29 cellular contexts compared by ENCODE assay signal in genomic region chr20:2545594-2545993, GRCh38. TPM values are rescaled to one million over a fixed set of nuclear protein-coding genes. Genes with fewer than 3 reads are reported as not detected.
DNase-seq lines count a peak whose midpoint lies in the region; ATAC-seq, FAIRE-seq and TF ChIP-seq lines count a peak whose summit lies in the region.
"Had no signal": no experiment of that assay in that cellular context is flagged by ENCODE, and none has a peak within 500 bp of the region (broad histone marks: within the 10 kb centered on the region; RNA-seq: fewer than 3 reads in every experiment).

No MANE protein-coding gene starts in this region.

- TF ChIP-seq RAD21 in HepG2 (CRISPR knock-in tag; IDR thresholded peaks at IDR 0.05) (no peak), K562 (CRISPR knock-in tag; conservative IDR thresholded peaks at IDR 0.05 in 1 of 2, IDR thresholded peaks at IDR 0.05 in 1 of 2) (no peak)

- FAIRE-seq in HepG2 (lab: Jason Lieb, UNC) (no peak), K562 (lab: Jason Lieb, UNC) (no peak)
- FAIRE-seq: A204.1, GM12878, GM12892, GM18507 had no signal

- no peak for TF ChIP-seq EP300 in HepG2 (IDR thresholded peaks at IDR 0.05; ENCODE audit: low read depth in 2 of 2, low read length in 2 of 2)
- no peak for TF ChIP-seq EP300 in HepG2 (CRISPR knock-in tag; IDR thresholded peaks at IDR 0.05; ENCODE audit: borderline replicate concordance)
- TF ChIP-seq EP300 in K562 (IDR thresholded peaks at IDR 0.05; ENCODE audit: low read length), result no peak

- H3K27me3 ChIP-seq in HepG2 (ENCODE audit: control insufficient read depth in 1 of 2, insufficient read depth in 2 of 2, low read length in 2 of 2), result peaks cover 3 to 12% of the 10 kb centered on the region in 2 experiments; a peak in 3 of 5 replicates
- H3K27me3 ChIP-seq in right lobe of liver, result no peaks in the 10 kb centered on the region
- H3K27me3 ChIP-seq in CD8-positive, alpha-beta T cell (ENCODE audit: insufficient read depth, low read length), result no peaks in the 10 kb centered on the region
- H3K27me3 ChIP-seq in K562 (ENCODE audit: control insufficient read depth in 2 of 2, insufficient read depth in 2 of 2, low read length in 2 of 2), result peaks cover 6 to 9% of the 10 kb centered on the region in 2 experiments; a peak in 4 of 5 replicates
- H3K27me3 ChIP-seq: BLaER1 treated with 17β-estradiol and CSF1 and Interleukin-3, amounts not matched to agents 10 nM and 100 nM had no signal

- H3K4me1 ChIP-seq in HepG2 (ENCODE audit: insufficient read depth, low read length), result no peaks in the 10 kb centered on the region
- no peaks in the 10 kb centered on the region for H3K4me1 ChIP-seq in right lobe of liver
- H3K4me1 ChIP-seq in CD8-positive, alpha-beta T cell (ENCODE audit: insufficient read depth, low read length), result no peaks in the 10 kb centered on the region
- no peaks in the 10 kb centered on the region for H3K4me1 ChIP-seq in K562 (replicated peaks in 1 of 2; ENCODE audit: control insufficient read depth in 2 of 2, insufficient read depth in 2 of 2, low read length in 2 of 2)
- H3K4me1 ChIP-seq: BLaER1 treated with 17β-estradiol and CSF1 and Interleukin-3, amounts not matched to agents 10 nM and 100 nM had no signal

- H3K4me2 ChIP-seq in HepG2 (ENCODE audit: low read depth, low read length), result no peak overlapping the region
- no peak overlapping the region for H3K4me2 ChIP-seq in K562 (ENCODE audit: insufficient read depth, low read length)
- H3K4me2 ChIP-seq: BLaER1 treated with 17β-estradiol and CSF1 and Interleukin-3, amounts not matched to agents 10 nM and 100 nM had no signal

- no peaks in the 10 kb centered on the region for H3K36me3 Mint-ChIP-seq in CD8-positive, alpha-beta T cell
- H3K36me3 Mint-ChIP-seq: CD8-positive, alpha-beta memory T cell had no signal

- H3K27ac ChIP-seq in HepG2 (ENCODE audit: extremely low read length, insufficient read depth, low read length), result no peak overlapping the region
- H3K27ac ChIP-seq in right lobe of liver, result no peak overlapping the region
- H3K27ac ChIP-seq in CD8-positive, alpha-beta T cell (ENCODE audit: low read depth, low read length), result no peak overlapping the region
- H3K27ac ChIP-seq in K562 (ENCODE audit: extremely low read depth, low read depth, low read length), result no peak overlapping the region
- H3K27ac ChIP-seq: BLaER1 treated with 17β-estradiol and CSF1 and Interleukin-3, amounts not matched to agents 10 nM and 100 nM; C4-2B had no signal

- H3K79me2 ChIP-seq in HepG2 (ENCODE audit: insufficient read depth, low read length), result no peaks in the 10 kb centered on the region
- no peaks in the 10 kb centered on the region for H3K79me2 ChIP-seq in K562 (ENCODE audit: control insufficient read depth, insufficient read depth, low read length)

- H4K20me1 ChIP-seq in HepG2 (ENCODE audit: insufficient read depth, low read length) (no peaks in the 10 kb centered on the region), K562 (replicated peaks; ENCODE audit: control insufficient read depth, insufficient read depth, low read length) (no peaks in the 10 kb centered on the region)
- H4K20me1 ChIP-seq: BLaER1 treated with 17β-estradiol and CSF1 and Interleukin-3, amounts not matched to agents 10 nM and 100 nM had no signal

- H3K27me3 Mint-ChIP-seq in CD8-positive, alpha-beta T cell (ENCODE audit: low read depth), result peaks cover 36% of the 10 kb centered on the region

- DNase-seq in HepG2 (ENCODE audit: low spot score), result no peak
- DNase-seq in right lobe of liver, result no peak
- DNase-seq in CD8-positive, alpha-beta T cell, result no peak
- DNase-seq in K562 (ENCODE audit: extremely low read depth in 1 of 4, low spot score in 3 of 4), result no peak
- no peak for DNase-seq in foreskin melanocyte
- DNase-seq: 8988T; ACHN; CD4-positive, alpha-beta T cell; CD8-positive, alpha-beta memory T cell; COR-L47; DMS 273 treated with DMSO at 0.1 percent for 48 hours; DMS153; DMS53; DMS79; DND-41; EL; GDM1 had no signal

- BruUV-seq in HepG2 (replicated peaks; lab: Mats Ljungman, UMichigan) (no TSS peak), K562 (replicated peaks; lab: Mats Ljungman, UMichigan) (no TSS peak)

- H3K36me3 ChIP-seq in HepG2 (replicated peaks in 1 of 2; ENCODE audit: control insufficient read depth in 1 of 2, insufficient read depth in 2 of 2, low read length in 2 of 2) (no peaks in the 10 kb centered on the region), right lobe of liver (no peaks in the 10 kb centered on the region), K562 (ENCODE audit: control insufficient read depth, insufficient read depth, low read length) (no peaks in the 10 kb centered on the region)
- no peaks in the 10 kb centered on the region for H3K36me3 ChIP-seq in CD8-positive, alpha-beta T cell (ENCODE audit: insufficient read depth, low read length)
- H3K36me3 ChIP-seq: BLaER1 treated with 17β-estradiol and CSF1 and Interleukin-3, amounts not matched to agents 10 nM and 100 nM had no signal

- H3K4me3 Mint-ChIP-seq in CD8-positive, alpha-beta T cell, result no peak overlapping the region
- H3K4me3 Mint-ChIP-seq: CD4-positive, alpha-beta T cell; CD8-positive, alpha-beta memory T cell had no signal

- intact Hi-C loops in HepG2 (cut with micrococcal nuclease; ENCODE audit: unreplicated experiment) (no loop called here), right lobe of liver (cut with DNase I) (no loop called here), K562 (cut with micrococcal nuclease) (no loop called here)
- intact Hi-C loops in CD8-positive, alpha-beta T cell (cut with DNase I, micrococcal nuclease), result no loop called here

- WGBS in HepG2 (ENCODE audit: low lambda C conversion rate), result 1% methylated on average over 2 of the region's 2 CpGs
- WGBS in right lobe of liver (ENCODE audit: insufficient coverage, low coverage, low lambda C conversion rate, missing lambda C conversion rate), result 48% methylated on average over 2 of the region's 2 CpGs
- WGBS in K562 (ENCODE audit: insufficient coverage, low coverage, missing lambda C conversion rate), result 13% methylated on average over 2 of the region's 2 CpGs

- no peaks in the 10 kb centered on the region for H3K9me1 ChIP-seq in K562 (ENCODE audit: control insufficient read depth, insufficient read depth, low read length)

- H3K9ac ChIP-seq in HepG2 (ENCODE audit: insufficient read depth, low read depth, low read length) (no peak overlapping the region), K562 (ENCODE audit: insufficient read depth in 1 of 2, low read depth in 2 of 2, low read length in 2 of 2) (no peak overlapping the region)
- H3K9ac ChIP-seq: BLaER1 treated with 17β-estradiol and CSF1 and Interleukin-3, amounts not matched to agents 10 nM and 100 nM had no signal

- POLR2A ChIA-PET in HepG2 (lab: Yijun Ruan, JAX) (no interaction called here), K562 (lab: Yijun Ruan, JAX) (interaction anchor here (0.6 kb wide), 1 partner anchor 10 kb away, joined by 3 read pairs; no protein-coding TSS in a partner anchor)
- POLR2A ChIA-PET in CD8-positive, alpha-beta T cell (lab: Charles Lee), result no interaction called here

- in situ Hi-C loops in HepG2 (cut with HindIII; ENCODE audit: extremely low pct_ligation_motif_present, low pct_unique_long_range_greater_than_20kb) (no loop called here), K562 (cut with MboI) (loop anchor here (5.0 kb wide), 1 partner anchor 47 kb away; no protein-coding TSS in a partner anchor)

- H3K27ac Mint-ChIP-seq in CD8-positive, alpha-beta T cell, result no peak overlapping the region
- H3K27ac Mint-ChIP-seq: CD4-positive, alpha-beta T cell; CD8-positive, alpha-beta memory T cell had no signal

- TF ChIP-seq POLR2A in HepG2 (IDR thresholded peaks at IDR 0.05; ENCODE audit: insufficient read depth in 1 of 2, low read depth in 2 of 2, low read length in 2 of 2) (no peak), right lobe of liver (IDR thresholded peaks at IDR 0.05) (no peak), K562 (conservative IDR thresholded peaks at IDR 0.05) (no peak)

- no peaks in the 10 kb centered on the region for H3K9me3 Mint-ChIP-seq in CD8-positive, alpha-beta T cell
- H3K9me3 Mint-ChIP-seq: CD4-positive, alpha-beta T cell; CD8-positive, alpha-beta memory T cell had no signal

- CTCF ChIA-PET in HepG2 (lab: Yijun Ruan, JAX; ENCODE audit: low intra/inter-chr PET ratio, low total read pairs) (no interaction called here), K562 (lab: Yijun Ruan, JAX; ENCODE audit: low intra/inter-chr PET ratio) (interaction anchor here (0.6 to 0.7 kb wide), 2 partner anchors 234 to 920 kb away, joined by 4 to 6 read pairs; no protein-coding TSS in a partner anchor)
- CTCF ChIA-PET in CD8-positive, alpha-beta T cell (lab: Charles Lee), result no interaction called here

- H3K9me3 ChIP-seq in HepG2 (ENCODE audit: low read length), result no peaks in the 10 kb centered on the region
- no peaks in the 10 kb centered on the region for H3K9me3 ChIP-seq in right lobe of liver
- no peaks in the 10 kb centered on the region for H3K9me3 ChIP-seq in CD8-positive, alpha-beta T cell (ENCODE audit: low read length)
- H3K9me3 ChIP-seq in K562 (replicated peaks; ENCODE audit: control insufficient read depth, insufficient read depth, low read depth, low read length), result no peaks in the 10 kb centered on the region
- H3K9me3 ChIP-seq: BLaER1 treated with 17β-estradiol and CSF1 and Interleukin-3, amounts not matched to agents 10 nM and 100 nM had no signal

- no peak overlapping the region for H3K4me3 ChIP-seq in HepG2 (replicated peaks in 1 of 3; ENCODE audit: insufficient read depth in 1 of 3, low read depth in 2 of 3, low read length in 3 of 3)
- no peak overlapping the region for H3K4me3 ChIP-seq in right lobe of liver
- H3K4me3 ChIP-seq in CD8-positive, alpha-beta T cell (ENCODE audit: low read depth, low read length), result no peak overlapping the region
- no peak overlapping the region for H3K4me3 ChIP-seq in K562
- H3K4me3 ChIP-seq: BLaER1 treated with 17β-estradiol and CSF1 and Interleukin-3, amounts not matched to agents 10 nM and 100 nM; GM12878 had no signal

- no peak for ATAC-seq in HepG2
- no peak for ATAC-seq in right lobe of liver
- ATAC-seq in CD8-positive, alpha-beta T cell, result no peak
- ATAC-seq in K562, result no peak
- no peak for ATAC-seq in GM21526 (IDR thresholded peaks at IDR 0.05; ENCODE audit: low FRiP score, unreplicated experiment)
- ATAC-seq: GM12878 had no signal

- TF ChIP-seq CTCF in HepG2 (CRISPR knock-in tag; IDR thresholded peaks at IDR 0.05) (no peak), right lobe of liver (IDR thresholded peaks at IDR 0.05) (no peak), K562 (IDR thresholded peaks at IDR 0.05 in 2 of 3, conservative IDR thresholded peaks at IDR 0.05 in 1 of 3; ENCODE audit: insufficient read depth in 2 of 3, low read depth in 1 of 3, low read length in 3 of 3) (no peak)
- TF ChIP-seq CTCF in CD8-positive, alpha-beta T cell (IDR thresholded peaks at IDR 0.05), result peak; percentile 14

- no peaks in the 10 kb centered on the region for H3K4me1 Mint-ChIP-seq in CD8-positive, alpha-beta T cell (ENCODE audit: low read depth)
- H3K4me1 Mint-ChIP-seq: CD8-positive, alpha-beta memory T cell had no signal

- H2AFZ ChIP-seq in HepG2 (ENCODE audit: low read length) (no peak overlapping the region), K562 (ENCODE audit: low read depth, low read length) (no peak overlapping the region)

RNA-seq across cellular contexts. Expression of gene TMC2, which starts 9.2 kb away (rescaled TPM):
- total RNA-seq in HepG2 (2016; rRNA removed; fragmentation: Illumina TruSeq; extraction: Trizol) (not detected in 2 replicates), right lobe of liver (not detected), K562 (2014; rRNA removed) (not detected in 2 replicates), K562 (2014; rRNA removed; fragmentation: Illumina TruSeq; extraction: Trizol) (not detected in 2 replicates), K562 (2015; rRNA removed; fragmentation: Illumina TruSeq; extraction: Trizol) (not detected in 2 replicates), K562 (2021) (not detected in 2 replicates)
- total RNA-seq in HepG2 (2016; cell fraction: cytosol; rRNA removed; fragmentation: Illumina TruSeq; extraction: Trizol; ENCODE audit: low read depth), result not detected in 2 replicates
- 0.04 TPM in 1 of 2 replicates, not detected in the other for total RNA-seq in HepG2 (2016; cell fraction: insoluble cytoplasmic fraction; rRNA removed; fragmentation: Illumina TruSeq; extraction: Trizol)
- not detected in 2 replicates for total RNA-seq in HepG2 (2016; cell fraction: membrane; rRNA removed; fragmentation: Illumina TruSeq; extraction: Trizol)
- not detected in 2 replicates for total RNA-seq in HepG2 (2016; cell fraction: nucleus; rRNA removed; fragmentation: Illumina TruSeq; extraction: Trizol)
- polyA plus RNA-seq in HepG2 (2011; rRNA removed) (0.03 TPM in 1 of 2 replicates, not detected in the other), K562 (2011; rRNA removed) (not detected in 2 replicates), K562 (2014; fragmentation: Illumina TruSeq; extraction: Trizol) (not detected in 2 replicates), K562 (2014; fragmentation: Nextera tagmentation; extraction: Ambion mirVana) (not detected), K562 (2014; rRNA removed) (not detected in 2 replicates)
- not detected in 2 replicates for polyA plus RNA-seq in HepG2 (2011; cell fraction: cytosol; rRNA removed)
- polyA plus RNA-seq in HepG2 (2011; cell fraction: nucleus; rRNA removed), result not detected in 2 replicates
- 0.07 TPM in 1 of 2 replicates, not detected in the other for polyA plus RNA-seq in HepG2 (2012)
- not detected in 2 replicates for polyA plus RNA-seq in HepG2 (2016; cell fraction: cytosol; fragmentation: Illumina TruSeq; extraction: Trizol; ENCODE audit: low read depth)
- not detected in 2 replicates for polyA plus RNA-seq in HepG2 (2016; cell fraction: insoluble cytoplasmic fraction; fragmentation: Illumina TruSeq; extraction: Trizol; ENCODE audit: low read depth)
- polyA plus RNA-seq in HepG2 (2016; cell fraction: membrane; fragmentation: Illumina TruSeq; extraction: Trizol; ENCODE audit: low read depth), result not detected in 2 replicates
- not detected in 2 replicates for polyA plus RNA-seq in HepG2 (2016; cell fraction: nucleus; fragmentation: Illumina TruSeq; extraction: Trizol; ENCODE audit: insufficient read depth, low read depth)
- not detected in 2 replicates for polyA minus RNA-seq in HepG2 (2011; rRNA and poly(A)+ RNA removed; ENCODE audit: low replicate concordance)
- not detected in 2 replicates for polyA minus RNA-seq in HepG2 (2011; cell fraction: cytosol; rRNA and poly(A)+ RNA removed)
- polyA minus RNA-seq in HepG2 (2011; cell fraction: nucleus; rRNA and poly(A)+ RNA removed), result not detected in 2 replicates
- not detected for total RNA-seq in CD8-positive, alpha-beta T cell
- not detected in 2 replicates for total RNA-seq in K562 (2011; cell fraction: chromatin; rRNA removed; ENCODE audit: low replicate concordance)
- not detected in 2 replicates for total RNA-seq in K562 (2011; cell fraction: nucleolus; rRNA removed)
- not detected in 2 replicates for total RNA-seq in K562 (2011; cell fraction: nucleoplasm; rRNA removed)
- not detected in 2 replicates for polyA plus RNA-seq in K562 (2011; cell fraction: cytosol; rRNA removed)
- polyA plus RNA-seq in K562 (2011; cell fraction: nucleus; rRNA removed), result not detected in 2 replicates
- polyA plus RNA-seq in K562 (2012), result 0.04 TPM in 1 of 2 replicates, not detected in the other
- polyA minus RNA-seq in K562 (2011; rRNA and poly(A)+ RNA removed), result not detected in 2 replicates
- polyA minus RNA-seq in K562 (2011; cell fraction: cytosol; rRNA and poly(A)+ RNA removed), result not detected in 2 replicates
- polyA minus RNA-seq in K562 (2011; cell fraction: nucleus; rRNA and poly(A)+ RNA removed), result not detected in 2 replicates
- total RNA-seq: A673; CD4-positive, alpha-beta T cell; CD8-positive, alpha-beta memory T cell; Daoy; G401; GM12878 had no signal
- polyA plus RNA-seq: AG04450; BJ; CD8-positive, alpha-beta memory T cell had no signal

RNA-seq across cellular contexts. Expression of gene ZNF343, which starts 36.9 kb away (rescaled TPM):
- total RNA-seq in HepG2 (2016; rRNA removed; fragmentation: Illumina TruSeq; extraction: Trizol) (22.1 and 28.8 TPM in 2 replicates), right lobe of liver (1 to 10 TPM; 3.9 to 7.3 (median 6.0) TPM), K562 (2014; rRNA removed) (5.4 and 6.7 TPM in 2 replicates), K562 (2014; rRNA removed; fragmentation: Illumina TruSeq; extraction: Trizol) (8.8 and 9.8 TPM in 2 replicates), K562 (2015; rRNA removed; fragmentation: Illumina TruSeq; extraction: Trizol) (8.7 and 9.3 TPM in 2 replicates), K562 (2021) (6.1 and 6.3 TPM in 2 replicates)
- total RNA-seq in HepG2 (2016; cell fraction: cytosol; rRNA removed; fragmentation: Illumina TruSeq; extraction: Trizol; ENCODE audit: low read depth), result 4.5 and 6.2 TPM in 2 replicates
- total RNA-seq in HepG2 (2016; cell fraction: insoluble cytoplasmic fraction; rRNA removed; fragmentation: Illumina TruSeq; extraction: Trizol), result 22.4 and 26.5 TPM in 2 replicates
- total RNA-seq in HepG2 (2016; cell fraction: membrane; rRNA removed; fragmentation: Illumina TruSeq; extraction: Trizol), result 15.3 and 17.5 TPM in 2 replicates
- total RNA-seq in HepG2 (2016; cell fraction: nucleus; rRNA removed; fragmentation: Illumina TruSeq; extraction: Trizol), result 21.9 and 23.7 TPM in 2 replicates
- polyA plus RNA-seq in HepG2 (2011; rRNA removed) (16.4 and 17.0 TPM in 2 replicates), K562 (2011; rRNA removed) (8.0 and 12.0 TPM in 2 replicates), K562 (2014; fragmentation: Illumina TruSeq; extraction: Trizol) (7.8 and 8.2 TPM in 2 replicates), K562 (2014; fragmentation: Nextera tagmentation; extraction: Ambion mirVana) (1 to 10 TPM; 1.4 to 4.0 TPM), K562 (2014; rRNA removed) (4.7 and 6.4 TPM in 2 replicates)
- polyA plus RNA-seq in HepG2 (2011; cell fraction: cytosol; rRNA removed), result 8.7 and 11.5 TPM in 2 replicates
- polyA plus RNA-seq in HepG2 (2011; cell fraction: nucleus; rRNA removed), result 27.9 and 31.1 TPM in 2 replicates
- 13.6 and 14.9 TPM in 2 replicates for polyA plus RNA-seq in HepG2 (2012)
- polyA plus RNA-seq in HepG2 (2016; cell fraction: cytosol; fragmentation: Illumina TruSeq; extraction: Trizol; ENCODE audit: low read depth), result 2.1 and 3.0 TPM in 2 replicates
- polyA plus RNA-seq in HepG2 (2016; cell fraction: insoluble cytoplasmic fraction; fragmentation: Illumina TruSeq; extraction: Trizol; ENCODE audit: low read depth), result 18.9 and 19.0 TPM in 2 replicates
- polyA plus RNA-seq in HepG2 (2016; cell fraction: membrane; fragmentation: Illumina TruSeq; extraction: Trizol; ENCODE audit: low read depth), result 4.9 and 6.7 TPM in 2 replicates
- 40.2 and 44.5 TPM in 2 replicates for polyA plus RNA-seq in HepG2 (2016; cell fraction: nucleus; fragmentation: Illumina TruSeq; extraction: Trizol; ENCODE audit: insufficient read depth, low read depth)
- 8.3 and 15.8 TPM in 2 replicates for polyA minus RNA-seq in HepG2 (2011; rRNA and poly(A)+ RNA removed; ENCODE audit: low replicate concordance)
- polyA minus RNA-seq in HepG2 (2011; cell fraction: cytosol; rRNA and poly(A)+ RNA removed), result 10.1 and 14.8 TPM in 2 replicates
- 21.9 and 37.8 TPM in 2 replicates for polyA minus RNA-seq in HepG2 (2011; cell fraction: nucleus; rRNA and poly(A)+ RNA removed)
- total RNA-seq in CD8-positive, alpha-beta T cell, result 1 to 10 TPM; 3.9 to 4.9 TPM
- total RNA-seq in K562 (2011; cell fraction: chromatin; rRNA removed; ENCODE audit: low replicate concordance), result 12.5 and 18.7 TPM in 2 replicates
- total RNA-seq in K562 (2011; cell fraction: nucleolus; rRNA removed), result 6.0 and 10.8 TPM in 2 replicates
- total RNA-seq in K562 (2011; cell fraction: nucleoplasm; rRNA removed), result 11.1 and 11.7 TPM in 2 replicates
- polyA plus RNA-seq in K562 (2011; cell fraction: cytosol; rRNA removed), result 3.7 and 8.3 TPM in 2 replicates
- polyA plus RNA-seq in K562 (2011; cell fraction: nucleus; rRNA removed), result 12.3 and 19.1 TPM in 2 replicates
- 3.2 and 5.5 TPM in 2 replicates for polyA plus RNA-seq in K562 (2012)
- 14.2 and 24.0 TPM in 2 replicates for polyA minus RNA-seq in K562 (2011; rRNA and poly(A)+ RNA removed)
- polyA minus RNA-seq in K562 (2011; cell fraction: cytosol; rRNA and poly(A)+ RNA removed), result 3.1 and 5.5 TPM in 2 replicates
- 5.9 and 15.3 TPM in 2 replicates for polyA minus RNA-seq in K562 (2011; cell fraction: nucleus; rRNA and poly(A)+ RNA removed)

Comparison
In these comparisons a context has a peak if more than half of its experiments do, and no peak if none do; other contexts are left out.
1. Of the 241 proteins assayed by ChIP-seq in both HepG2 and K562: peak only in HepG2: SRSF9; only in K562: ZNF512; in both: none; in neither: 239.